8 cellular contexts compared by ENCODE assay signal in genomic region chrX:1205681-1206611, GRCh38. TPM values are rescaled to one million over a fixed set of nuclear protein-coding genes. Genes with fewer than 3 reads are reported as not detected.
A peak's percentile ranks its signal among the peaks of the same experiment; 100 is the strongest.
DNase-seq lines count a peak whose midpoint lies in the region; ATAC-seq and TF ChIP-seq lines count a peak whose summit lies in the region.

No MANE protein-coding gene starts in this region.

- H3K36me3 Mint-ChIP-seq in activated T-cell treated with anti-CD3 and anti-CD28 coated beads, Interleukin-2, amount 50 U/mL, for 72 hours (ENCODE audit: insufficient read depth in 2 of 2): peaks cover 0 to 3% of the 10 kb centered on the region in 2 donors
- H3K36me3 Mint-ChIP-seq in neural crest cell (ENCODE audit: low read depth): no peaks in the 10 kb centered on the region

- peaks cover 27% of the 10 kb centered on the region for H3K4me1 Mint-ChIP-seq in activated T-cell treated with anti-CD3 and anti-CD28 coated beads, Interleukin-2, amount 50 U/mL, for 72 hours (ENCODE audit: low read depth)
- H3K4me1 Mint-ChIP-seq in neural crest cell: peaks cover 18% of the 10 kb centered on the region

- H3K9ac ChIP-seq in BLaER1: no peak overlapping the region

- peak overlapping the region; percentile 79 for H3K4me2 ChIP-seq in BLaER1

- no peak overlapping the region for H3K27ac ChIP-seq in BLaER1

- H3K9me3 Mint-ChIP-seq in activated T-cell treated with anti-CD3 and anti-CD28 coated beads, Interleukin-2, amount 50 U/mL, for 72 hours: peaks cover 2 to 4% of the 10 kb centered on the region in 2 donors
- H3K9me3 Mint-ChIP-seq in neural crest cell: peaks cover 4% of the 10 kb centered on the region

- peaks cover 59% of the 10 kb centered on the region for H3K4me1 ChIP-seq in BLaER1

- TF ChIP-seq POLR2A in GM18505 (IDR thresholded peaks at IDR 0.05; ENCODE audit: borderline replicate concordance, extremely low read depth, insufficient read depth, insufficient read length): no peak

- ATAC-seq in activated T-cell treated with anti-CD3 and anti-CD28 coated beads, Interleukin-2, amount 50 U/mL, for 72 hours (replicated peaks in 1 of 2): peak; percentile 54
- ATAC-seq in GM18505 (IDR thresholded peaks at IDR 0.05; ENCODE audit: unreplicated experiment): no peak

- H3K4me3 ChIP-seq in BLaER1: peak overlapping the region; percentile 62

- H3K36me3 ChIP-seq in BLaER1: no peaks in the 10 kb centered on the region; the same call in 1 of the 2 replicates

- DNase-seq in HT1080 (ENCODE audit: low read depth) (peak; percentile 51), foreskin melanocyte (peak; percentile 97), neural crest cell (ENCODE audit: low read depth, low spot score) (peak; percentile 43), T-helper 9 cell (no peak), 8988T (no peak)
- DNase-seq in activated T-cell treated with anti-CD3 and anti-CD28 coated beads, Interleukin-2, amount 50 U/mL, for 72 hours: peak; percentile 18 to 22

- H3K9me3 ChIP-seq in BLaER1: no peaks in the 10 kb centered on the region

- peaks cover 11% of the 10 kb centered on the region for H3K27me3 Mint-ChIP-seq in activated T-cell treated with anti-CD3 and anti-CD28 coated beads, Interleukin-2, amount 50 U/mL, for 72 hours (ENCODE audit: low read depth)
- peaks cover 8% of the 10 kb centered on the region for H3K27me3 Mint-ChIP-seq in neural crest cell (ENCODE audit: low read depth)

- no peaks in the 10 kb centered on the region for H4K20me1 ChIP-seq in BLaER1

- no peak overlapping the region for H3K27ac Mint-ChIP-seq in activated T-cell treated with anti-CD3 and anti-CD28 coated beads, Interleukin-2, amount 50 U/mL, for 72 hours
- H3K27ac Mint-ChIP-seq in neural crest cell (ENCODE audit: unreplicated experiment): no peak overlapping the region

- peak overlapping the region; percentile 63 to 85 for H3K4me3 Mint-ChIP-seq in activated T-cell treated with anti-CD3 and anti-CD28 coated beads, Interleukin-2, amount 50 U/mL, for 72 hours
- peak overlapping the region; percentile 80 for H3K4me3 Mint-ChIP-seq in neural crest cell

- no peak for TF ChIP-seq CTCF in neural crest cell (conservative IDR thresholded peaks at IDR 0.05)

- H3K27me3 ChIP-seq in BLaER1: no peaks in the 10 kb centered on the region

RNA-seq across cellular contexts. Expression of gene CRLF2, which starts 6.5 kb away (rescaled TPM):
- 0.42 TPM in 1 of 2 replicates, not detected in the other for total RNA-seq in HT1080 (2014; rRNA removed; shearing (Covaris generic))
- not detected in 2 replicates for polyA plus RNA-seq in HT1080 (2015; cell fraction: cytosol; rRNA removed)
- polyA plus RNA-seq in HT1080 (2015; cell fraction: nucleus; rRNA removed): not detected in 2 replicates
- total RNA-seq in activated T-cell treated with anti-CD3 and anti-CD28 coated beads, Interleukin-2, amount 50 U/mL, for 72 hours: 1 to 10 TPM in 1 of 2 donors, under 1 TPM in 1; 0.22 to 1.4 TPM
- total RNA-seq in neural crest cell: 0.30 TPM in 1 of 2 replicates, not detected in the other

Comparison
In these comparisons a context has a peak if more than half of its experiments do, and no peak if none do; other contexts are left out.
1. DNase-seq: peak in HT1080 (single experiment), activated T-cell treated with anti-CD3 and anti-CD28 coated beads, Interleukin-2, amount 50 U/mL, for 72 hours (2 of 2), foreskin melanocyte (single experiment) and neural crest cell (single experiment); none in T-helper 9 cell (single experiment) and 8988T (single experiment).